Comparison of ENCODE assay signal across 8 cellular contexts in genomic region chr3:50316657-50317242, GRCh38. TPM values are rescaled to one million over a fixed set of nuclear protein-coding genes. Genes with fewer than 3 reads are reported as not detected.
DNase-seq lines count a peak whose midpoint lies in the region; ATAC-seq lines count a peak whose summit lies in the region.

No MANE protein-coding gene starts in this region.

- no peak overlapping the region for H3K27ac Mint-ChIP-seq in activated naive CD4-positive, alpha-beta T cell treated with anti-CD3 and anti-CD28 coated beads for 36 hours
- peak overlapping the region; percentile 34 to 89 (median 70) for H3K27ac Mint-ChIP-seq in immature natural killer cell

- H3K36me3 Mint-ChIP-seq in activated naive CD4-positive, alpha-beta T cell treated with anti-CD3 and anti-CD28 coated beads for 36 hours (ENCODE audit: low read depth), result no peaks in the 10 kb centered on the region
- peaks cover 0 to 6% (median 4%) of the 10 kb centered on the region in 3 donors for H3K36me3 Mint-ChIP-seq in immature natural killer cell

- H3K9me3 Mint-ChIP-seq in activated naive CD4-positive, alpha-beta T cell treated with anti-CD3 and anti-CD28 coated beads for 36 hours, result no peaks in the 10 kb centered on the region
- no peaks in the 10 kb centered on the region for H3K9me3 Mint-ChIP-seq in immature natural killer cell

- ATAC-seq in GM19324 (IDR thresholded peaks at IDR 0.05; ENCODE audit: low FRiP score, unreplicated experiment), result no peak

- CTCF ChIA-PET in activated naive CD4-positive, alpha-beta T cell treated with anti-CD3 and anti-CD28 coated beads for 36 hours (lab: Charles Lee), result no interaction called here

- intact Hi-C loops in activated naive CD4-positive, alpha-beta T cell treated with anti-CD3 and anti-CD28 coated beads for 36 hours (cut with micrococcal nuclease), result no loop called here

- no peak overlapping the region for H3K4me3 Mint-ChIP-seq in activated naive CD4-positive, alpha-beta T cell treated with anti-CD3 and anti-CD28 coated beads for 36 hours
- peak overlapping the region; percentile 45 to 70 (median 52) for H3K4me3 Mint-ChIP-seq in immature natural killer cell

- H3K4me1 Mint-ChIP-seq in activated naive CD4-positive, alpha-beta T cell treated with anti-CD3 and anti-CD28 coated beads for 36 hours (ENCODE audit: low read depth), result peaks cover 31% of the 10 kb centered on the region
- peaks cover 46 to 49% of the 10 kb centered on the region in 2 donors for H3K4me1 Mint-ChIP-seq in immature natural killer cell

- DNase-seq in activated naive CD4-positive, alpha-beta T cell treated with Interleukin-2 at 50 U/mL for 16 hours, result peak; percentile 81
- DNase-seq in activated naive CD4-positive, alpha-beta T cell treated with anti-CD3 and anti-CD28 coated beads for 36 hours, result no peak
- peak; percentile 79 for DNase-seq in activated T-cell treated with anti-CD3 and anti-CD28 coated beads, Interleukin-2, amount 50 U/mL, for 1 hour
- DNase-seq in immature natural killer cell (no peak), NCI-H524 treated with DMSO at 0.1 percent for 48 hours (lab: John Stamatoyannopoulos, UW) (no peak), SK-N-DZ (ENCODE audit: low spot score) (no peak)
- peak; percentile 66 to 72 for DNase-seq in stimulated activated CD8-positive, alpha-beta memory T cell treated with anti-CD3 and anti-CD28 coated beads, Interleukin-7, amount 100 ng/mL, for 4 hours (ENCODE audit: low read depth in 2 of 2)

- no peaks in the 10 kb centered on the region for H3K27me3 Mint-ChIP-seq in activated naive CD4-positive, alpha-beta T cell treated with anti-CD3 and anti-CD28 coated beads for 36 hours (ENCODE audit: low read depth)
- H3K27me3 Mint-ChIP-seq in immature natural killer cell (ENCODE audit: low read depth in 3 of 3), result peaks cover 0 to 5% (median 4%) of the 10 kb centered on the region in 3 donors

RNA-seq across cellular contexts. Expression of gene HYAL2, which starts 5.8 kb away (rescaled TPM):
- total RNA-seq in activated naive CD4-positive, alpha-beta T cell treated with anti-CD3 and anti-CD28 coated beads for 36 hours, result 1 to 10 TPM; 1.5 to 2.1 TPM
- polyA plus RNA-seq in immature natural killer cell, result 10 to 100 TPM in 2 of 3 donors, 1 to 10 TPM in 1; 4.9 to 15.0 (median 10.8) TPM
- 114 and 123 TPM in 2 replicates for polyA plus RNA-seq in SK-N-DZ (2014; cell fraction: cytosol; rRNA removed)
- polyA plus RNA-seq in SK-N-DZ (2014; cell fraction: nucleus; rRNA removed), result 74.9 and 103 TPM in 2 replicates

RNA-seq across cellular contexts. Expression of gene TUSC2, which starts 11.3 kb away (rescaled TPM):
- total RNA-seq in activated naive CD4-positive, alpha-beta T cell treated with anti-CD3 and anti-CD28 coated beads for 36 hours, result 10 to 100 TPM; 14.1 to 14.4 TPM
- 10 to 100 TPM; 42.9 to 70.4 (median 68.4) TPM for polyA plus RNA-seq in immature natural killer cell
- polyA plus RNA-seq in SK-N-DZ (2014; cell fraction: cytosol; rRNA removed), result 40.3 and 52.8 TPM in 2 replicates
- 15.3 and 33.3 TPM in 2 replicates for polyA plus RNA-seq in SK-N-DZ (2014; cell fraction: nucleus; rRNA removed)

RNA-seq across cellular contexts. Expression of gene HYAL1, which starts 13.4 kb away (rescaled TPM):
- total RNA-seq in activated naive CD4-positive, alpha-beta T cell treated with anti-CD3 and anti-CD28 coated beads for 36 hours, result not detected
- under 1 TPM in 2 of 3 donors, not detected in 1; 0.18 to 0.57 TPM for polyA plus RNA-seq in immature natural killer cell
- 1.9 and 4.8 TPM in 2 replicates for polyA plus RNA-seq in SK-N-DZ (2014; cell fraction: cytosol; rRNA removed)
- polyA plus RNA-seq in SK-N-DZ (2014; cell fraction: nucleus; rRNA removed), result 2.0 and 2.5 TPM in 2 replicates

RNA-seq across cellular contexts. Expression of gene HYAL3, which starts 17.5 kb away (rescaled TPM):
- under 1 TPM; 0.74 to 0.88 TPM for total RNA-seq in activated naive CD4-positive, alpha-beta T cell treated with anti-CD3 and anti-CD28 coated beads for 36 hours
- 1 to 10 TPM; 1.5 to 2.4 (median 2.2) TPM for polyA plus RNA-seq in immature natural killer cell
- 0.64 and 1.2 TPM in 2 replicates for polyA plus RNA-seq in SK-N-DZ (2014; cell fraction: cytosol; rRNA removed)
- polyA plus RNA-seq in SK-N-DZ (2014; cell fraction: nucleus; rRNA removed), result 3.7 and 6.2 TPM in 2 replicates

RNA-seq across cellular contexts. Expression of gene NAA80, which starts 17.5 kb away (rescaled TPM):
- total RNA-seq in activated naive CD4-positive, alpha-beta T cell treated with anti-CD3 and anti-CD28 coated beads for 36 hours, result 10 to 100 TPM in 1 of 2 experiments, 1 to 10 TPM in 1; 7.9 to 10.5 TPM
- 10 to 100 TPM in 2 of 3 donors, 1 to 10 TPM in 1; 4.7 to 13.4 (median 10.5) TPM for polyA plus RNA-seq in immature natural killer cell
- 9.8 and 10.7 TPM in 2 replicates for polyA plus RNA-seq in SK-N-DZ (2014; cell fraction: cytosol; rRNA removed)
- polyA plus RNA-seq in SK-N-DZ (2014; cell fraction: nucleus; rRNA removed), result 19.9 and 27.7 TPM in 2 replicates

Comparison
In these comparisons a context has a peak if more than half of its experiments do, and no peak if none do; other contexts are left out.
1. DNase-seq: peak in activated naive CD4-positive, alpha-beta T cell treated with Interleukin-2 at 50 U/mL for 16 hours (single experiment), activated T-cell treated with anti-CD3 and anti-CD28 coated beads, Interleukin-2, amount 50 U/mL, for 1 hour (single experiment) and stimulated activated CD8-positive, alpha-beta memory T cell treated with anti-CD3 and anti-CD28 coated beads, Interleukin-7, amount 100 ng/mL, for 4 hours (2 of 2); none in activated naive CD4-positive, alpha-beta T cell treated with anti-CD3 and anti-CD28 coated beads for 36 hours (single experiment), immature natural killer cell (0 of 3), NCI-H524 treated with DMSO at 0.1 percent for 48 hours (single experiment) and SK-N-DZ (single experiment).